In the genomic region with DNA sequence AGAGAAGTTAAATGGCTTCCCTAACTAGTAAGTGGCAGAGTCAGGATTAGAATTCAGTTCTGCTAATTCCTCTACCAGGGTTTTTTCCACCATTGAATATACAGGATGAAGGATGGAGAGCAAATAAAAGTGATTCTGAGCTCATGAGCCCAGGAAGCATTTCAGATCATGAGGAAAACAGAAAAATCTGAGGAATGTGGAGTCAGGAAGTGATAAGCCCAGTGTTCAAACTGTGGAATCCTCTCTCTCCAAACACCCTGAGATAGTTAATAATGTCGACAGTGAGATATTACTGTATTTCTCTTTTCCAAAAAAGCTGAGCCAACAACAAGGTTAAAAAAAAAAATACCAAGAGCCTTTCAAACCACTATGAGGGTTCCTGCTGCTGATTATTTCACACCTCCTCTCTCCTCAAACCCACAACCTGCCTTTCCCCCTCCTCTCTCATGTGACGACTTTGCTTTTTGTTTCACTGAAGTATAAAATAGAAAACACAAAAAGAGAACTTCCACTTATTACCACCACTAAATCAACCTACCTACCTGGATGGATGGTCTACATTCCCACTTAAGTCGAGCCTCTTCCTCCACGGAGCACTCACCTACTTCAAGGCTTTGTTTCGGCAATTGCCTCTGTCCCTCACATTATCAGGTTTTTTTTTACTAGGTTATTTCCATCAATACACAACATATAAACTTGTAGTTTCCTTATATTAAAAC, we compare ENCODE assay signal across 10 cellular contexts. TPM values are rescaled to one million over a fixed set of nuclear protein-coding genes. Genes with fewer than 3 reads are reported as not detected.
DNase-seq lines count a peak whose midpoint lies in the region; ATAC-seq and TF ChIP-seq lines count a peak whose summit lies in the region.
"Had no signal": no experiment of that assay in that cellular context is flagged by ENCODE, and none has a peak within 500 bp of the region (broad histone marks: within the 10 kb centered on the region; RNA-seq: fewer than 3 reads in every experiment).

No MANE protein-coding gene starts in this region.

- no peak for TF ChIP-seq CTCF in prostate gland (IDR thresholded peaks at IDR 0.05)
- TF ChIP-seq CTCF in esophagus squamous epithelium (IDR thresholded peaks at IDR 0.05): no peak
- TF ChIP-seq CTCF in heart right ventricle (IDR thresholded peaks at IDR 0.05): no peak

- H3K36me3 ChIP-seq in mucosa of rectum (ENCODE audit: control insufficient read depth in 2 of 2, insufficient read depth in 2 of 2, low read length in 2 of 2) (no peaks in the 10 kb centered on the region), prostate gland (no peaks in the 10 kb centered on the region), esophagus squamous epithelium (no peaks in the 10 kb centered on the region), heart right ventricle (peaks cover 0 to 10% (median 0%) of the 10 kb centered on the region in 9 donors)

- H3K4me1 Mint-ChIP-seq in activated T-helper 2 cell treated with anti-CD3 and anti-CD28 coated beads, Interferon-gamma antibody, Interleukin-2, Interleukin-4, amounts not matched to agents 10 μg/mL and 5 μg/mL and 100 μg/mL, durations not matched to agents 14 hours and 24 hours and 36 hours (ENCODE audit: low read depth): peaks cover 86% of the 10 kb centered on the region

- H3K4me3 ChIP-seq in GM08714 (ENCODE audit: low read length) (peak overlapping the region; percentile 50), mucosa of rectum (ENCODE audit: low read length in 2 of 2) (no peak overlapping the region), prostate gland (no peak overlapping the region), esophagus squamous epithelium (no peak overlapping the region), heart right ventricle (no peak overlapping the region)

- no peaks in the 10 kb centered on the region for H3K9me3 ChIP-seq in mucosa of rectum (ENCODE audit: control insufficient read depth in 2 of 2, low read length in 2 of 2)
- no peaks in the 10 kb centered on the region for H3K9me3 ChIP-seq in prostate gland
- no peaks in the 10 kb centered on the region for H3K9me3 ChIP-seq in esophagus squamous epithelium
- H3K9me3 ChIP-seq in heart right ventricle: no peaks in the 10 kb centered on the region

- H3K4me1 ChIP-seq in mucosa of rectum (ENCODE audit: control insufficient read depth in 2 of 2, insufficient read depth in 2 of 2, low read length in 2 of 2) (peaks cover 0 to 7% of the 10 kb centered on the region in 2 donors), prostate gland (replicated peaks) (no peaks in the 10 kb centered on the region), esophagus squamous epithelium (peaks cover 0 to 4% (median 0%) of the 10 kb centered on the region in 3 donors), heart right ventricle (peaks cover 0 to 56% (median 0%) of the 10 kb centered on the region in 9 donors)

- peak overlapping the region; percentile 94 for H3K27ac Mint-ChIP-seq in activated T-helper 2 cell treated with anti-CD3 and anti-CD28 coated beads, Interferon-gamma antibody, Interleukin-2, Interleukin-4, amounts not matched to agents 10 μg/mL and 5 μg/mL and 100 μg/mL, durations not matched to agents 14 hours and 24 hours and 36 hours

- no peaks in the 10 kb centered on the region for H3K27me3 ChIP-seq in mucosa of rectum (ENCODE audit: control insufficient read depth in 2 of 2, insufficient read depth in 2 of 2, low read length in 2 of 2)
- no peaks in the 10 kb centered on the region for H3K27me3 ChIP-seq in prostate gland (replicated peaks; ENCODE audit: insufficient read depth)
- no peaks in the 10 kb centered on the region for H3K27me3 ChIP-seq in esophagus squamous epithelium
- no peaks in the 10 kb centered on the region for H3K27me3 ChIP-seq in heart right ventricle

- H3K36me3 Mint-ChIP-seq in activated T-helper 2 cell treated with anti-CD3 and anti-CD28 coated beads, Interferon-gamma antibody, Interleukin-2, Interleukin-4, amounts not matched to agents 10 μg/mL and 5 μg/mL and 100 μg/mL, durations not matched to agents 14 hours and 24 hours and 36 hours (ENCODE audit: low read depth): peaks cover 88% of the 10 kb centered on the region

- peak overlapping the region; percentile 71 for H3K4me3 Mint-ChIP-seq in activated T-helper 2 cell treated with anti-CD3 and anti-CD28 coated beads, Interferon-gamma antibody, Interleukin-2, Interleukin-4, amounts not matched to agents 10 μg/mL and 5 μg/mL and 100 μg/mL, durations not matched to agents 14 hours and 24 hours and 36 hours (ENCODE audit: low read depth)

- peak; percentile 60 for DNase-seq in activated T-helper 2 cell treated with anti-CD3 and anti-CD28 coated beads, Interferon-gamma antibody, Interleukin-2, Interleukin-4, amounts not matched to agents 10 μg/mL and 5 μg/mL and 100 μg/mL, durations not matched to agents 14 hours and 24 hours and 36 hours (ENCODE audit: low spot score)
- DNase-seq in middle frontal gyrus (ENCODE audit: extremely low spot score, low spot score) (no peak), prostate gland (ENCODE audit: low spot score) (no peak), esophagus squamous epithelium (lab: John Stamatoyannopoulos, UW) (no peak), heart right ventricle (no peak)

- ATAC-seq in HG02798 (IDR thresholded peaks at IDR 0.05; ENCODE audit: poor library complexity, unreplicated experiment) (peak; percentile 56), heart right ventricle (no peak)

- H3K27ac ChIP-seq in mucosa of rectum (ENCODE audit: low read depth in 2 of 2, low read length in 2 of 2) (peak overlapping the region; percentile 29 to 57), prostate gland (no peak overlapping the region), esophagus squamous epithelium (peak overlapping the region in 2 of 4 donors; percentile 3 to 52), heart right ventricle (peak overlapping the region in 1 of 10 donors; percentile 81)

- intact Hi-C loops in activated T-helper 2 cell treated with anti-CD3 and anti-CD28 coated beads, Interferon-gamma antibody, Interleukin-2, Interleukin-4, amounts not matched to agents 10 μg/mL and 5 μg/mL and 100 μg/mL, durations not matched to agents 14 hours and 24 hours and 36 hours (cut with micrococcal nuclease): no loop called here
- intact Hi-C loops in prostate gland (cut with DNase I) (no loop called here), esophagus squamous epithelium (cut with DNase I) (no loop called here), heart right ventricle (cut with DNase I) (no loop called here)

- 65% methylated on average over 5 of the region's 5 CpGs for WGBS in prostate gland
- WGBS in esophagus squamous epithelium, 2 donors: 56 to 63% methylated on average over 5 of the region's 5 CpGs
- 62 to 65% methylated on average over 5 of the region's 5 CpGs for WGBS in heart right ventricle, 2 donors

- H3K9ac ChIP-seq in mucosa of rectum (ENCODE audit: low read depth in 1 of 2, low read length in 2 of 2): peak overlapping the region in 1 of 2 donors; percentile 41

- H3K9me3 Mint-ChIP-seq in activated T-helper 2 cell treated with anti-CD3 and anti-CD28 coated beads, Interferon-gamma antibody, Interleukin-2, Interleukin-4, amounts not matched to agents 10 μg/mL and 5 μg/mL and 100 μg/mL, durations not matched to agents 14 hours and 24 hours and 36 hours: no peaks in the 10 kb centered on the region

- H3K27me3 Mint-ChIP-seq in activated T-helper 2 cell treated with anti-CD3 and anti-CD28 coated beads, Interferon-gamma antibody, Interleukin-2, Interleukin-4, amounts not matched to agents 10 μg/mL and 5 μg/mL and 100 μg/mL, durations not matched to agents 14 hours and 24 hours and 36 hours (ENCODE audit: low read depth): no peaks in the 10 kb centered on the region

- TF ChIP-seq POLR2A in prostate gland (IDR thresholded peaks at IDR 0.05) (no peak), esophagus squamous epithelium (IDR thresholded peaks at IDR 0.05) (peak in 1 of 4 donors; percentile 10)

RNA-seq across cellular contexts. Expression of gene SLAMF1, which starts 8.9 kb away (rescaled TPM):
- total RNA-seq in activated T-helper 2 cell treated with anti-CD3 and anti-CD28 coated beads, Interferon-gamma antibody, Interleukin-2, Interleukin-4, amounts not matched to agents 10 μg/mL and 5 μg/mL and 100 μg/mL, durations not matched to agents 14 hours and 24 hours and 36 hours: 74.6 and 78.8 TPM in 2 replicates
- under 1 TPM; 0.17 to 0.36 TPM for total RNA-seq in prostate gland
- total RNA-seq in esophagus squamous epithelium: 1 to 10 TPM in 3 of 4 donors, not detected in 1; 1.1 to 2.2 (median 1.7) TPM
- total RNA-seq in heart right ventricle: 1 to 10 TPM in 1 of 10 donors, under 1 TPM in 5, not detected in 4; 0.17 to 3.8 (median 0.32) TPM
- polyA plus RNA-seq in heart right ventricle: under 1 TPM; 0.19 to 0.44 TPM
- total RNA-seq: epithelial cell of proximal tubule, myocyte had no signal

RNA-seq across cellular contexts. Expression of gene CD84, which starts 58.7 kb away (rescaled TPM):
- 14.1 and 14.9 TPM in 2 replicates for total RNA-seq in activated T-helper 2 cell treated with anti-CD3 and anti-CD28 coated beads, Interferon-gamma antibody, Interleukin-2, Interleukin-4, amounts not matched to agents 10 μg/mL and 5 μg/mL and 100 μg/mL, durations not matched to agents 14 hours and 24 hours and 36 hours
- total RNA-seq in prostate gland: 1 to 10 TPM; 1.2 to 6.7 TPM
- 1 to 10 TPM in 3 of 4 donors, under 1 TPM in 1; 0.61 to 9.0 (median 2.4) TPM for total RNA-seq in esophagus squamous epithelium
- 10 to 100 TPM in 1 of 10 donors, 1 to 10 TPM in 8, under 1 TPM in 1; 0.76 to 11.8 (median 2.1) TPM for total RNA-seq in heart right ventricle
- under 1 TPM; 0.25 to 0.73 TPM for polyA plus RNA-seq in heart right ventricle
- total RNA-seq: epithelial cell of proximal tubule, myocyte had no signal

Comparison
In these comparisons a context has a peak if more than half of its experiments do, and no peak if none do; other contexts are left out.
1. H3K27ac ChIP-seq: peak in mucosa of rectum (2 of 2); none in prostate gland (0 of 2).
2. RNA of gene SLAMF1, which starts 8.9 kb away (total RNA-seq): 74.6 to 78.8 TPM in activated T-helper 2 cell treated with anti-CD3 and anti-CD28 coated beads, Interferon-gamma antibody, Interleukin-2, Interleukin-4, amounts not matched to agents 10 μg/mL and 5 μg/mL and 100 μg/mL, durations not matched to agents 14 hours and 24 hours and 36 hours; 1.1 to 2.2 TPM in esophagus squamous epithelium, 0.17 to 0.36 TPM in prostate gland and 0.17 to 3.8 TPM in heart right ventricle; every median in the first group is over 10 times any median in the second.